ENCODE assay signal across 33 cellular contexts in genomic region chr13:101264931-101265330, GRCh38.
"Had no signal": no experiment of that assay in that cellular context is flagged by ENCODE, and none has a peak within 500 bp of the region (broad histone marks: within the 10 kb centered on the region; RNA-seq: fewer than 3 reads in every experiment).

No MANE protein-coding gene starts in this region.

- H3K27ac ChIP-seq: PC-9, RWPE1, SJCRH30, SK-N-MC had no signal

- H3K9me3 ChIP-seq: MG63, SJCRH30 had no signal

- H3K9me3 Mint-ChIP-seq: T-cell had no signal

- H3K36me3 ChIP-seq: MG63, SJCRH30 had no signal

- H3K4me2 ChIP-seq: PC-9 had no signal

- H3K4me3 ChIP-seq: MG63, PC-9, SJCRH30, SK-N-MC had no signal

- H3K27me3 ChIP-seq: MG63, SJCRH30 had no signal

- H3K4me1 Mint-ChIP-seq: T-cell had no signal

- DNase-seq: Kasumi-1, MG63, NCI-H1048, NCI-H1092 treated with DMSO at 0.1 percent for 48 hours, NCI-H1105 treated with DMSO at 0.1 percent for 48 hours, NCI-H1417, NCI-H1436, NCI-H146, NCI-H1694, NCI-H187, NCI-H1930, NCI-H2029 treated with DMSO at 0.1 percent for 48 hours, NCI-H2081 treated with DMSO at 0.1 percent for 48 hours, NCI-H2107, NCI-H2171, NCI-H226, NCI-H446 treated with DMSO at 0.1 percent for 48 hours, NCI-H510A, NCI-H524, NCI-H526, NCI-H69, NCI-H748 treated with DMSO at 0.1 percent for 48 hours, NCI-H82, PC-9, SHP77, SIG-M5, SJCRH30, T-cell had no signal

- H3K4me1 ChIP-seq: SJCRH30 had no signal

- H3K27ac Mint-ChIP-seq: T-cell had no signal

- H2AFZ ChIP-seq: PC-9 had no signal

- H3K4me3 Mint-ChIP-seq: T-cell had no signal

- ATAC-seq: Panc1, Right ventricle myocardium inferior, SK-N-SH treated with all-trans-retinoic acid at 6 μM for 48 hours, T-cell had no signal

- H3K36me3 Mint-ChIP-seq: T-cell had no signal
